1 cellular context compared by ENCODE assay signal in the genomic region with DNA sequence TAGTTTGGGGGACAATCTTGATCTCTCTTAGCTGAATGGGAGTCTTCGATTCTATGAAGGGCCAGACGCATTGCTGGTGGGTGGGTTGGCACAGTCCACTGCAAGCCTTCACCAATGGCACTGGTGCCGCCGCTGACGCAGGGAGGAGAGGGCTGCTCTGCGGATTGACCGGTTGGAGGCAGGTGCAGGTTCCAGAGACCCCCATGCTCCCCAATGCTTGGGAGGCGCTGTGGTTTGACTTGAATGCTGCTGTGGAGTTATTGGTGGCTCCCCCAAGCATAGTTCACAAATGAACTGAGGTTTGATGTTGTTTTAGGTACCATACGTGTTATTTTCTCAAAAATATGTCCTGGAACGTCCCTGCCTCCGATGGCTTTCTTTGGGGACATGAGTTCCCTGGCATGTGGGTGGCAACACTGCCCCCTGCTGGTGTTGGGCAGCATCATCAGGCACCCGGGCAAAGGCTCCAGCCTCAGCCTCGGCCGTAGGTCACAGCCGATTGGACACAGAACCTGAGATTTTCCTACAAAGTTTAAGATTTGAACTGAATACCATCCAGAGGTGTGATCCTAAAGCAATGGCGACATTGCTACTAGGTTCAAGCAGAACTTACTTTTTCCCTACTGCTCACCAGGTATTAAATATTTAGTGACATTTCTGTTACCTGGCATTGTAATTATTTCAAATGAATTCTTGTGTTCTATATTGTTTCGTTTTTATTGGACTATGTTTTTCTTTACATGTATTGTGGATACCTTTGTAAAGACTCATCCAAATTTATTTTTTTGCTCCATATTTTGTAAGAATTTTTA.
TF ChIP-seq lines count a peak whose summit lies in the region.

No MANE protein-coding gene starts in this region.

TF ChIP-seq in HepG2, 621 proteins besides CTCF, POLR2A, EP300 and RAD21 (continued from another document):
- TF ChIP-seq HNF1B (CRISPR knock-in tag; IDR thresholded peaks at IDR 0.05) = 0 out of 2 replicates have a peak, but pooled peaks have one; percentile 53
- 0 out of 2 replicates have a peak, but pooled peaks have one; percentile 33 for TF ChIP-seq CBX5 (CRISPR knock-in tag; IDR thresholded peaks at IDR 0.05; ENCODE audit: borderline replicate concordance)
- TF ChIP-seq GATAD1 (CRISPR knock-in tag; IDR thresholded peaks at IDR 0.05) = no peak
- TF ChIP-seq IRF2 (CRISPR knock-in tag; IDR thresholded peaks at IDR 0.05) = 0 out of 2 replicates have a peak, but pooled peaks have one; percentile 25
- TF ChIP-seq SMC3 (IDR thresholded peaks at IDR 0.05; ENCODE audit: low read length) = peak; percentile 71
- TF ChIP-seq FOXK1 (CRISPR knock-in tag; IDR thresholded peaks at IDR 0.05; ENCODE audit: borderline replicate concordance, low read depth) = peak; percentile 25; the same call in 1 of the 2 replicates
- no peak for TF ChIP-seq PHF21A (CRISPR knock-in tag; IDR thresholded peaks at IDR 0.05)
- TF ChIP-seq FOSL2 (CRISPR knock-in tag; IDR thresholded peaks at IDR 0.05) = 0 out of 2 replicates have a peak, but pooled peaks have one; percentile 23
- peak; percentile 43; the same call in 1 of the 2 replicates for TF ChIP-seq ERF (CRISPR knock-in tag; IDR thresholded peaks at IDR 0.05)
- TF ChIP-seq, protein P1, sequence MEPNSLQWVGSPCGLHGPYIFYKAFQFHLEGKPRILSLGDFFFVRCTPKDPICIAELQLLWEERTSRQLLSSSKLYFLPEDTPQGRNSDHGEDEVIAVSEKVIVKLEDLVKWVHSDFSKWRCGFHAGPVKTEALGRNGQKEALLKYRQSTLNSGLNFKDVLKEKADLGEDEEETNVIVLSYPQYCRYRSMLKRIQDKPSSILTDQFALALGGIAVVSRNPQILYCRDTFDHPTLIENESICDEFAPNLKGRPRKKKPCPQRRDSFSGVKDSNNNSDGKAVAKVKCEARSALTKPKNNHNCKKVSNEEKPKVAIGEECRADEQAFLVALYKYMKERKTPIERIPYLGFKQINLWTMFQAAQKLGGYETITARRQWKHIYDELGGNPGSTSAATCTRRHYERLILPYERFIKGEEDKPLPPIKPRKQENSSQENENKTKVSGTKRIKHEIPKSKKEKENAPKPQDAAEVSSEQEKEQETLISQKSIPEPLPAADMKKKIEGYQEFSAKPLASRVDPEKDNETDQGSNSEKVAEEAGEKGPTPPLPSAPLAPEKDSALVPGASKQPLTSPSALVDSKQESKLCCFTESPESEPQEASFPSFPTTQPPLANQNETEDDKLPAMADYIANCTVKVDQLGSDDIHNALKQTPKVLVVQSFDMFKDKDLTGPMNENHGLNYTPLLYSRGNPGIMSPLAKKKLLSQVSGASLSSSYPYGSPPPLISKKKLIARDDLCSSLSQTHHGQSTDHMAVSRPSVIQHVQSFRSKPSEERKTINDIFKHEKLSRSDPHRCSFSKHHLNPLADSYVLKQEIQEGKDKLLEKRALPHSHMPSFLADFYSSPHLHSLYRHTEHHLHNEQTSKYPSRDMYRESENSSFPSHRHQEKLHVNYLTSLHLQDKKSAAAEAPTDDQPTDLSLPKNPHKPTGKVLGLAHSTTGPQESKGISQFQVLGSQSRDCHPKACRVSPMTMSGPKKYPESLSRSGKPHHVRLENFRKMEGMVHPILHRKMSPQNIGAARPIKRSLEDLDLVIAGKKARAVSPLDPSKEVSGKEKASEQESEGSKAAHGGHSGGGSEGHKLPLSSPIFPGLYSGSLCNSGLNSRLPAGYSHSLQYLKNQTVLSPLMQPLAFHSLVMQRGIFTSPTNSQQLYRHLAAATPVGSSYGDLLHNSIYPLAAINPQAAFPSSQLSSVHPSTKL (CRISPR knock-in tag; IDR thresholded peaks at IDR 0.05) = 0 out of 2 replicates have a peak, but pooled peaks have one; percentile 22
- 0 out of 2 replicates have a peak, but pooled peaks have one; percentile 27 for TF ChIP-seq GATAD2A (CRISPR knock-in tag; IDR thresholded peaks at IDR 0.05)
- peak; percentile 93 for TF ChIP-seq STAG1 (CRISPR knock-in tag; IDR thresholded peaks at IDR 0.05)
